Comparison of ENCODE assay signal across 8 cellular contexts in the genomic region with DNA sequence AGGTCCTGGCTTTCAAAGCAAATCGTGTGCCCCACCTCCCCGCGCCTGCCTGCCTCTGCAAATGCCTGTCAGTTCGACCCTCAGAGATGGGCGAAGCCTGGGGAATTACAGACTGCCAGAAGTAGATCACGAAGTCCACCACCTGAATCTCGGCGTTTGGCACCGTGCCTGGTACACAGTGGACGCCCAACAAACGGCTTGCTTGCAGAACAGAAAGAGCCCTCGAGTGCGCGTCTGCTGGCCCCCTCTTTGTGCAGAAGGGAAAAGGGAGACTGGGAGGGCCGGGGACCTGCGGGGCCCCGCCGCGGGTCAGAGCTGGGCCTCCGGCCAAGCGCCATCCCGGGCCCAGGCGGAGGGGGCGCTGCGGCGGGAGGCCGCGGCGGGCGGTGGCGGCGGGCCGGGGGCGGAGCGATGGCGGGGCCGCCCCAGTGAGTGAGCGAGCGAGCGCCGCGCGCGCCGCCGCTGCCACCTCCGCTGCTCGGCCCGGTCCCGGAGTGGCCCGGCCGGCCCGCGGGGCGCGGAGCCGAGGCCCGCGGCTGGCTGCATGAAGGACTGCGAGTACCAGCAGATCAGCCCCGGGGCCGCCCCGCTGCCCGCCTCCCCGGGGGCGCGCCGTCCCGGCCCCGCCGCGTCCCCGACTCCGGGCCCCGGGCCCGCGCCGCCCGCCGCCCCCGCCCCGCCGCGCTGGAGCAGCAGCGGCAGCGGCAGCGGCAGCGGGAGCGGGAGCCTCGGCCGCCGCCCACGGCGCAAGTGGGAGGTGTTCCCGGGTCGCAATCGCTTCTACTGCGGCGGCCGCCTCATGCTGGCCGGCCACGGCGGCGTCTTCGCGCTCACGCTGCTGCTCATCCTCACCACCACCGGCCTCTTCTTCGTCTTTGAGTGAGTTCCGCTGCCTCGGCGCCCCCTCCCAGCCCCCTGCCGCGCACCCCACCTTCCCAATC. TPM values are rescaled to one million over a fixed set of nuclear protein-coding genes. Genes with fewer than 3 reads are reported as not detected.
DNase-seq lines count a peak whose midpoint lies in the region; ATAC-seq and TF ChIP-seq lines count a peak whose summit lies in the region.

A gene with protein sequence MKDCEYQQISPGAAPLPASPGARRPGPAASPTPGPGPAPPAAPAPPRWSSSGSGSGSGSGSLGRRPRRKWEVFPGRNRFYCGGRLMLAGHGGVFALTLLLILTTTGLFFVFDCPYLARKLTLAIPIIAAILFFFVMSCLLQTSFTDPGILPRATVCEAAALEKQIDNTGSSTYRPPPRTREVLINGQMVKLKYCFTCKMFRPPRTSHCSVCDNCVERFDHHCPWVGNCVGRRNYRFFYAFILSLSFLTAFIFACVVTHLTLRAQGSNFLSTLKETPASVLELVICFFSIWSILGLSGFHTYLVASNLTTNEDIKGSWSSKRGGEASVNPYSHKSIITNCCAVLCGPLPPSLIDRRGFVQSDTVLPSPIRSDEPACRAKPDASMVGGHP (plus strand): TSS at position 428 of the 941 bp plus-strand sequence. CDS start 117 bp downstream, at position 545.

- in situ Hi-C loops in endometrial microvascular endothelial cells (cut with HindIII; ENCODE audit: inconsistent ontology term, low pct_unique_long_range_greater_than_20kb, low sequenced_read_pairs): no loop called here

- POLR2A ChIA-PET in AG04449 (lab: Yijun Ruan, JAX): interaction anchor here (1.2 kb wide), 1 partner anchor 39 kb away, joined by 3 read pairs; no protein-coding TSS in a partner anchor

- ATAC-seq in GM18519 (IDR thresholded peaks at IDR 0.05; ENCODE audit: low FRiP score, unreplicated experiment) (peak; percentile 61), HG03135 (IDR thresholded peaks at IDR 0.05; ENCODE audit: unreplicated experiment) (peak; percentile 61)

- CTCF ChIA-PET in AG04449 (lab: Yijun Ruan, JAX): interaction anchor here (1.0 to 4.4 kb wide), 6 partner anchors 9 to 45 kb away, joined by 3 to 36 read pairs (median 4); no protein-coding TSS in a partner anchor

- DNase-seq in AG04449 (ENCODE audit: low read depth, low spot score): no peak
- DNase-seq in NCI-H82 (lab: John Stamatoyannopoulos, UW): peak; percentile 72
- DNase-seq in activated CD8-positive, alpha-beta memory T cell treated with anti-CD3 and anti-CD28 coated beads for 48 hours (ENCODE audit: low read depth in 2 of 3, low spot score in 2 of 3): peak in 2 of 3 experiments; percentile 51 to 61
- DNase-seq in mesenteric fat pad (ENCODE audit: low spot score): peak; percentile 91
- DNase-seq in stimulated activated CD8-positive, alpha-beta memory T cell treated with anti-CD3 and anti-CD28 coated beads, Interleukin-15, amount 100 ng/mL, for 48 hours (ENCODE audit: low read depth in 2 of 2): peak; percentile 60 to 63

- H3K4me3 ChIP-seq in AG04449 (ENCODE audit: low read depth, low read length): peak within 1 kb of the TSS; percentile 69

- peak; percentile 52 for TF ChIP-seq CTCF in AG04449 (IDR thresholded peaks at IDR 0.05; ENCODE audit: insufficient read depth, low read length, missing control alignments)

RNA-seq across cellular contexts. Expression of the gene that starts here (rescaled TPM):
- total RNA-seq in endometrial microvascular endothelial cells (ENCODE audit: inconsistent ontology term) (15.5 TPM), mesenteric fat pad (52.5 TPM)
